Comparison of ENCODE assay signal across 8 cellular contexts in genomic region chr7:106283501-106283830, GRCh38. TPM values are rescaled to one million over a fixed set of nuclear protein-coding genes. Genes with fewer than 3 reads are reported as not detected.
DNase-seq lines count a peak whose midpoint lies in the region; ATAC-seq and TF ChIP-seq lines count a peak whose summit lies in the region.

No MANE protein-coding gene starts in this region.

- no peaks in the 10 kb centered on the region for H3K9me2 ChIP-seq in Karpas-422 (replicated peaks; ENCODE audit: insufficient read depth, low read length)

- no peaks in the 10 kb centered on the region for H3K36me3 Mint-ChIP-seq in naive B cell

- H3K36me3 ChIP-seq in Karpas-422 (ENCODE audit: insufficient read depth, low read length) (peaks cover 2% of the 10 kb centered on the region; the same call in 1 of the 2 replicates), colonic mucosa (no peaks in the 10 kb centered on the region)

- peak overlapping the region; percentile 82 to 95 (median 93) for H3K27ac Mint-ChIP-seq in naive B cell

- H3K4me3 ChIP-seq in AG10803 (ENCODE audit: low read length) = peak overlapping the region; percentile 75
- H3K4me3 ChIP-seq in Karpas-422 (ENCODE audit: low read length) = peak overlapping the region; percentile 91
- H3K4me3 ChIP-seq in colonic mucosa = peak overlapping the region; percentile 68

- peaks cover 15% of the 10 kb centered on the region; the same call in 1 of the 2 replicates for H4K20me1 ChIP-seq in Karpas-422 (ENCODE audit: insufficient read depth, low read depth, low read length)

- H3K4me1 Mint-ChIP-seq in naive B cell = peaks cover 22 to 37% (median 27%) of the 10 kb centered on the region in 3 donors

- H3K4me1 ChIP-seq in Karpas-422 (ENCODE audit: low read length) = peaks cover 54% of the 10 kb centered on the region
- H3K4me1 ChIP-seq in colonic mucosa = no peaks in the 10 kb centered on the region

- H3K9ac ChIP-seq in Karpas-422 (ENCODE audit: low read length) = peak overlapping the region; percentile 79
- H3K9ac ChIP-seq in colonic mucosa (ENCODE audit: low read depth in 2 of 2, low read length in 2 of 2) = peak overlapping the region in 1 of 2 donors; percentile 96

- H3K27me3 Mint-ChIP-seq in naive B cell = no peaks in the 10 kb centered on the region

- no peak overlapping the region for H2AFZ ChIP-seq in Karpas-422 (ENCODE audit: low read length)

- H3K9me3 ChIP-seq in Karpas-422 (ENCODE audit: low read length) = no peaks in the 10 kb centered on the region
- no peaks in the 10 kb centered on the region for H3K9me3 ChIP-seq in colonic mucosa

- no peaks in the 10 kb centered on the region for H3K9me3 Mint-ChIP-seq in naive B cell

- no peak for ATAC-seq in naive B cell (ENCODE audit: low read depth in 2 of 2)
- ATAC-seq in HG02884 (IDR thresholded peaks at IDR 0.05; ENCODE audit: unreplicated experiment) = no peak
- no peak for ATAC-seq in GM21528 (IDR thresholded peaks at IDR 0.05; ENCODE audit: low FRiP score, unreplicated experiment)

- TF ChIP-seq CTCF in AG10803 (conservative IDR thresholded peaks at IDR 0.05; ENCODE audit: low read length) (no peak), colonic mucosa (IDR thresholded peaks at IDR 0.05) (no peak)

- intact Hi-C loops in colonic mucosa (cut with DNase I) = no loop called here

- H3K27me3 ChIP-seq in Karpas-422 (ENCODE audit: low read length) = no peaks in the 10 kb centered on the region
- H3K27me3 ChIP-seq in colonic mucosa = no peaks in the 10 kb centered on the region

- H3K4me2 ChIP-seq in Karpas-422 (ENCODE audit: low read depth, low read length, poor library complexity, severe bottlenecking) = peak overlapping the region; percentile 95

- peak overlapping the region; percentile 86 to 97 (median 92) for H3K4me3 Mint-ChIP-seq in naive B cell

- DNase-seq in AG10803 (ENCODE audit: low read depth) = no peak
- no peak for DNase-seq in Karpas-422
- DNase-seq in colonic mucosa = no peak
- no peak for DNase-seq in naive B cell
- no peak for DNase-seq in anterior cingulate cortex (lab: John Stamatoyannopoulos, UW)
- no peak for DNase-seq in hippocampal formation (lab: John Stamatoyannopoulos, UW)

- peaks cover 58% of the 10 kb centered on the region for H3K79me2 ChIP-seq in Karpas-422 (ENCODE audit: low read length)

- H3K27ac ChIP-seq in Karpas-422 (ENCODE audit: low read length) (peak overlapping the region; percentile 52), colonic mucosa (peak overlapping the region; percentile 92)

RNA-seq across cellular contexts. Expression of gene NAMPT, which starts 1.3 kb away (rescaled TPM):
- 49.2 and 87.4 TPM in 2 replicates for total RNA-seq in Karpas-422 (2014; rRNA removed; shearing (Covaris generic); ENCODE audit: low replicate concordance)
- total RNA-seq in colonic mucosa = 100 to 1,000 TPM in 1 of 2 donors, 10 to 100 TPM in 1; 88.6 to 273 TPM
- polyA plus RNA-seq in naive B cell (ENCODE audit: low read depth in 6 of 6) = 10 to 100 TPM; 25.8 to 36.2 (median 29.4) TPM
